1 cellular context compared by ENCODE assay signal in genomic region chr2:224433442-224433841, GRCh38.
TF ChIP-seq lines count a peak whose summit lies in the region.

No MANE protein-coding gene starts in this region.

TF ChIP-seq in GM23338, 12 proteins besides CTCF, POLR2A, EP300 and RAD21 (continued from another document):
- TF ChIP-seq, protein P1, sequence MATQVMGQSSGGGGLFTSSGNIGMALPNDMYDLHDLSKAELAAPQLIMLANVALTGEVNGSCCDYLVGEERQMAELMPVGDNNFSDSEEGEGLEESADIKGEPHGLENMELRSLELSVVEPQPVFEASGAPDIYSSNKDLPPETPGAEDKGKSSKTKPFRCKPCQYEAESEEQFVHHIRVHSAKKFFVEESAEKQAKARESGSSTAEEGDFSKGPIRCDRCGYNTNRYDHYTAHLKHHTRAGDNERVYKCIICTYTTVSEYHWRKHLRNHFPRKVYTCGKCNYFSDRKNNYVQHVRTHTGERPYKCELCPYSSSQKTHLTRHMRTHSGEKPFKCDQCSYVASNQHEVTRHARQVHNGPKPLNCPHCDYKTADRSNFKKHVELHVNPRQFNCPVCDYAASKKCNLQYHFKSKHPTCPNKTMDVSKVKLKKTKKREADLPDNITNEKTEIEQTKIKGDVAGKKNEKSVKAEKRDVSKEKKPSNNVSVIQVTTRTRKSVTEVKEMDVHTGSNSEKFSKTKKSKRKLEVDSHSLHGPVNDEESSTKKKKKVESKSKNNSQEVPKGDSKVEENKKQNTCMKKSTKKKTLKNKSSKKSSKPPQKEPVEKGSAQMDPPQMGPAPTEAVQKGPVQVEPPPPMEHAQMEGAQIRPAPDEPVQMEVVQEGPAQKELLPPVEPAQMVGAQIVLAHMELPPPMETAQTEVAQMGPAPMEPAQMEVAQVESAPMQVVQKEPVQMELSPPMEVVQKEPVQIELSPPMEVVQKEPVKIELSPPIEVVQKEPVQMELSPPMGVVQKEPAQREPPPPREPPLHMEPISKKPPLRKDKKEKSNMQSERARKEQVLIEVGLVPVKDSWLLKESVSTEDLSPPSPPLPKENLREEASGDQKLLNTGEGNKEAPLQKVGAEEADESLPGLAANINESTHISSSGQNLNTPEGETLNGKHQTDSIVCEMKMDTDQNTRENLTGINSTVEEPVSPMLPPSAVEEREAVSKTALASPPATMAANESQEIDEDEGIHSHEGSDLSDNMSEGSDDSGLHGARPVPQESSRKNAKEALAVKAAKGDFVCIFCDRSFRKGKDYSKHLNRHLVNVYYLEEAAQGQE (IDR thresholded peaks at IDR 0.05; ENCODE audit: unreplicated experiment): no peak
- TF ChIP-seq CREB1 (CRISPR knock-in tag; IDR thresholded peaks at IDR 0.05; ENCODE audit: low read depth): peak; percentile 50
- no peak for TF ChIP-seq EZH2 (IDR thresholded peaks at IDR 0.05; ENCODE audit: low read depth, unreplicated experiment)
- TF ChIP-seq ZNF114 (CRISPR knock-in tag; IDR thresholded peaks at IDR 0.05): 0 out of 2 replicates have a peak, but pooled peaks have one; percentile 18
- TF ChIP-seq, protein P2, sequence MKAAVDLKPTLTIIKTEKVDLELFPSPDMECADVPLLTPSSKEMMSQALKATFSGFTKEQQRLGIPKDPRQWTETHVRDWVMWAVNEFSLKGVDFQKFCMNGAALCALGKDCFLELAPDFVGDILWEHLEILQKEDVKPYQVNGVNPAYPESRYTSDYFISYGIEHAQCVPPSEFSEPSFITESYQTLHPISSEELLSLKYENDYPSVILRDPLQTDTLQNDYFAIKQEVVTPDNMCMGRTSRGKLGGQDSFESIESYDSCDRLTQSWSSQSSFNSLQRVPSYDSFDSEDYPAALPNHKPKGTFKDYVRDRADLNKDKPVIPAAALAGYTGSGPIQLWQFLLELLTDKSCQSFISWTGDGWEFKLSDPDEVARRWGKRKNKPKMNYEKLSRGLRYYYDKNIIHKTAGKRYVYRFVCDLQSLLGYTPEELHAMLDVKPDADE (IDR thresholded peaks at IDR 0.05): no peak
- TF ChIP-seq, protein P3, sequence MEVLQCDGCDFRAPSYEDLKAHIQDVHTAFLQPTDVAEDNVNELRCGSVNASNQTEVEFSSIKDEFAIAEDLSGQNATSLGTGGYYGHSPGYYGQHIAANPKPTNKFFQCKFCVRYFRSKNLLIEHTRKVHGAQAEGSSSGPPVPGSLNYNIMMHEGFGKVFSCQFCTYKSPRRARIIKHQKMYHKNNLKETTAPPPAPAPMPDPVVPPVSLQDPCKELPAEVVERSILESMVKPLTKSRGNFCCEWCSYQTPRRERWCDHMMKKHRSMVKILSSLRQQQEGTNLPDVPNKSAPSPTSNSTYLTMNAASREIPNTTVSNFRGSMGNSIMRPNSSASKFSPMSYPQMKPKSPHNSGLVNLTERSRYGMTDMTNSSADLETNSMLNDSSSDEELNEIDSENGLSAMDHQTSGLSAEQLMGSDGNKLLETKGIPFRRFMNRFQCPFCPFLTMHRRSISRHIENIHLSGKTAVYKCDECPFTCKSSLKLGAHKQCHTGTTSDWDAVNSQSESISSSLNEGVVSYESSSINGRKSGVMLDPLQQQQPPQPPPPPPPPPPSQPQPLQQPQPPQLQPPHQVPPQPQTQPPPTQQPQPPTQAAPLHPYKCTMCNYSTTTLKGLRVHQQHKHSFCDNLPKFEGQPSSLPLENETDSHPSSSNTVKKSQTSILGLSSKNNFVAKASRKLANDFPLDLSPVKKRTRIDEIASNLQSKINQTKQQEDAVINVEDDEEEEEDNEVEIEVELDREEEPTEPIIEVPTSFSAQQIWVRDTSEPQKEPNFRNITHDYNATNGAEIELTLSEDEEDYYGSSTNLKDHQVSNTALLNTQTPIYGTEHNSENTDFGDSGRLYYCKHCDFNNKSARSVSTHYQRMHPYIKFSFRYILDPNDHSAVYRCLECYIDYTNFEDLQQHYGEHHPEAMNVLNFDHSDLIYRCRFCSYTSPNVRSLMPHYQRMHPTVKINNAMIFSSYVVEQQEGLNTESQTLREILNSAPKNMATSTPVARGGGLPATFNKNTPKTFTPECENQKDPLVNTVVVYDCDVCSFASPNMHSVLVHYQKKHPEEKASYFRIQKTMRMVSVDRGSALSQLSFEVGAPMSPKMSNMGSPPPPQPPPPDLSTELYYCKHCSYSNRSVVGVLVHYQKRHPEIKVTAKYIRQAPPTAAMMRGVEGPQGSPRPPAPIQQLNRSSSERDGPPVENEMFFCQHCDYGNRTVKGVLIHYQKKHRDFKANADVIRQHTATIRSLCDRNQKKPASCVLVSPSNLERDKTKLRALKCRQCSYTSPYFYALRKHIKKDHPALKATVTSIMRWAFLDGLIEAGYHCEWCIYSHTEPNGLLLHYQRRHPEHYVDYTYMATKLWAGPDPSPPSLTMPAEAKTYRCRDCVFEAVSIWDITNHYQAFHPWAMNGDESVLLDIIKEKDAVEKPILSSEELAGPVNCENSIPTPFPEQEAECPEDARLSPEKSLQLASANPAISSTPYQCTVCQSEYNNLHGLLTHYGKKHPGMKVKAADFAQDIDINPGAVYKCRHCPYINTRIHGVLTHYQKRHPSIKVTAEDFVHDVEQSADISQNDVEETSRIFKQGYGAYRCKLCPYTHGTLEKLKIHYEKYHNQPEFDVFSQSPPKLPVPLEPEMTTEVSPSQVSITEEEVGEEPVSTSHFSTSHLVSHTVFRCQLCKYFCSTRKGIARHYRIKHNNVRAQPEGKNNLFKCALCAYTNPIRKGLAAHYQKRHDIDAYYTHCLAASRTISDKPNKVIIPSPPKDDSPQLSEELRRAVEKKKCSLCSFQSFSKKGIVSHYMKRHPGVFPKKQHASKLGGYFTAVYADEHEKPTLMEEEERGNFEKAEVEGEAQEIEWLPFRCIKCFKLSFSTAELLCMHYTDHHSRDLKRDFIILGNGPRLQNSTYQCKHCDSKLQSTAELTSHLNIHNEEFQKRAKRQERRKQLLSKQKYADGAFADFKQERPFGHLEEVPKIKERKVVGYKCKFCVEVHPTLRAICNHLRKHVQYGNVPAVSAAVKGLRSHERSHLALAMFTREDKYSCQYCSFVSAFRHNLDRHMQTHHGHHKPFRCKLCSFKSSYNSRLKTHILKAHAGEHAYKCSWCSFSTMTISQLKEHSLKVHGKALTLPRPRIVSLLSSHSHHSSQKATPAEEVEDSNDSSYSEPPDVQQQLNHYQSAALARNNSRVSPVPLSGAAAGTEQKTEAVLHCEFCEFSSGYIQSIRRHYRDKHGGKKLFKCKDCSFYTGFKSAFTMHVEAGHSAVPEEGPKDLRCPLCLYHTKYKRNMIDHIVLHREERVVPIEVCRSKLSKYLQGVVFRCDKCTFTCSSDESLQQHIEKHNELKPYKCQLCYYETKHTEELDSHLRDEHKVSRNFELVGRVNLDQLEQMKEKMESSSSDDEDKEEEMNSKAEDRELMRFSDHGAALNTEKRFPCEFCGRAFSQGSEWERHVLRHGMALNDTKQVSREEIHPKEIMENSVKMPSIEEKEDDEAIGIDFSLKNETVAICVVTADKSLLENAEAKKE (CRISPR knock-in tag; IDR thresholded peaks at IDR 0.05): peak; percentile 69
